In genomic region chr4:187380181-187380581, GRCh38 we compare ENCODE assay signal across 1 cellular context.
TF ChIP-seq lines count a peak whose summit lies in the region.

No MANE protein-coding gene starts in this region.

TF ChIP-seq in K562, 482 proteins besides CTCF, POLR2A, EP300 and RAD21 (continued from another document):
- TF ChIP-seq ZKSCAN8 (CRISPR knock-in tag; IDR thresholded peaks at IDR 0.05) (no peak), ZNF121 (CRISPR knock-in tag; conservative IDR thresholded peaks at IDR 0.05) (no peak), NELFE (IDR thresholded peaks at IDR 0.05; ENCODE audit: insufficient read depth, insufficient read length) (no peak), KLF1 (tag; IDR thresholded peaks at IDR 0.05) (no peak), BCL6 (CRISPR knock-in tag; IDR thresholded peaks at IDR 0.05) (no peak), NR4A1 (CRISPR knock-in tag; IDR thresholded peaks at IDR 0.05) (no peak), NR4A1 (tag; IDR thresholded peaks at IDR 0.05) (no peak), ZNF830 (CRISPR knock-in tag; IDR thresholded peaks at IDR 0.05) (no peak), TAF1 (IDR thresholded peaks at IDR 0.05; ENCODE audit: control insufficient read depth, extremely low read depth, insufficient read depth, low read length, severe bottlenecking) (no peak), TRIM24 (IDR thresholded peaks at IDR 0.05) (no peak), PYGO2 (tag; IDR thresholded peaks at IDR 0.05) (no peak), HNRNPL (IDR thresholded peaks at IDR 0.05; ENCODE audit: low read depth, low read length) (no peak), GATAD2B (IDR thresholded peaks at IDR 0.05; ENCODE audit: borderline replicate concordance) (no peak), HEY1 (CRISPR knock-in tag; IDR thresholded peaks at IDR 0.05; ENCODE audit: borderline replicate concordance) (no peak), ZNF165 (CRISPR knock-in tag; IDR thresholded peaks at IDR 0.05; ENCODE audit: borderline replicate concordance) (no peak), MBD2 (IDR thresholded peaks at IDR 0.05; ENCODE audit: borderline replicate concordance, low read depth) (no peak)
